8 cellular contexts compared by ENCODE assay signal in genomic region chr6:3163248-3163594, GRCh38. TPM values are rescaled to one million over a fixed set of nuclear protein-coding genes. Genes with fewer than 3 reads are reported as not detected.
DNase-seq lines count a peak whose midpoint lies in the region; ATAC-seq and TF ChIP-seq lines count a peak whose summit lies in the region.

No MANE protein-coding gene starts in this region.

- H3K4me1 ChIP-seq in lower lobe of right lung: peaks cover 6% of the 10 kb centered on the region

- TF ChIP-seq CTCF in GM12872 (IDR thresholded peaks at IDR 0.05; ENCODE audit: insufficient read depth, low read depth, low read length): peak; percentile 21; the same call in 1 of the 3 replicates
- peak; percentile 13 for TF ChIP-seq CTCF in lower lobe of right lung (IDR thresholded peaks at IDR 0.05)

- peak overlapping the region; percentile 79 for H3K4me3 ChIP-seq in lower lobe of right lung

- no peaks in the 10 kb centered on the region for H3K36me3 ChIP-seq in lower lobe of right lung

- H3K9me3 ChIP-seq in lower lobe of right lung: no peaks in the 10 kb centered on the region

- H3K27me3 ChIP-seq in lower lobe of right lung (ENCODE audit: low read depth): no peaks in the 10 kb centered on the region

- peak; percentile 36 for ATAC-seq in HG03060 (IDR thresholded peaks at IDR 0.05; ENCODE audit: low read depth, unreplicated experiment)
- ATAC-seq in lower lobe of right lung: peak in 1 of 2 donors; percentile 18
- ATAC-seq in HG02623 (IDR thresholded peaks at IDR 0.05; ENCODE audit: unreplicated experiment): no peak

- DNase-seq in amniotic epithelial cell (ENCODE audit: low read depth) (peak; percentile 26), lower lobe of right lung (peak; percentile 77), NCI-H2081 treated with DMSO at 0.1 percent for 48 hours (lab: John Stamatoyannopoulos, UW) (no peak), NCI-H2029 treated with DMSO at 0.1 percent for 48 hours (lab: John Stamatoyannopoulos, UW) (no peak), cerebellar cortex (ENCODE audit: low spot score) (no peak)

- H3K27ac ChIP-seq in lower lobe of right lung: peak overlapping the region; percentile 93

- intact Hi-C loops in lower lobe of right lung (cut with DNase I): no loop called here

RNA-seq across cellular contexts. Expression of gene TUBB2A, which starts 5.9 kb away (rescaled TPM):
- 18.3 TPM for total RNA-seq in lower lobe of right lung

RNA-seq across cellular contexts. Expression of gene BPHL, which starts 44.7 kb away (rescaled TPM):
- total RNA-seq in lower lobe of right lung: 12.7 TPM

Comparison
In these comparisons a context has a peak if more than half of its experiments do, and no peak if none do; other contexts are left out.
1. DNase-seq: peak in amniotic epithelial cell (single experiment) and lower lobe of right lung (single experiment); none in NCI-H2081 treated with DMSO at 0.1 percent for 48 hours (single experiment), NCI-H2029 treated with DMSO at 0.1 percent for 48 hours (single experiment) and cerebellar cortex (single experiment).